Comparison of ENCODE assay signal across 26 cellular contexts in genomic region chr1:26361605-26362122, GRCh38. TPM values are rescaled to one million over a fixed set of nuclear protein-coding genes. Genes with fewer than 3 reads are reported as not detected.
DNase-seq lines count a peak whose midpoint lies in the region; ATAC-seq, FAIRE-seq and TF ChIP-seq lines count a peak whose summit lies in the region.
"Had no signal": no experiment of that assay in that cellular context is flagged by ENCODE, and none has a peak within 500 bp of the region (broad histone marks: within the 10 kb centered on the region; RNA-seq: fewer than 3 reads in every experiment).

No MANE protein-coding gene starts in this region.

- H2BK5ac ChIP-seq in H1 (ENCODE audit: low read depth, low read length) = no peak overlapping the region

- TF ChIP-seq POLR2A in H1 (IDR thresholded peaks at IDR 0.05; ENCODE audit: control extremely low read depth in 1 of 2, low read depth in 2 of 2, low read length in 2 of 2) = no peak

- H3K36me3 ChIP-seq in Loucy (ENCODE audit: insufficient read depth, low read length) (no peaks in the 10 kb centered on the region), H1 (ENCODE audit: control insufficient read depth in 2 of 4, insufficient read depth in 4 of 4, low read length in 3 of 4) (no peaks in the 10 kb centered on the region)
- H3K36me3 ChIP-seq: BE2C, thoracic aorta had no signal

- TF ChIP-seq CTCF in Loucy (conservative IDR thresholded peaks at IDR 0.05; ENCODE audit: low read length) = peak; percentile 43
- TF ChIP-seq CTCF in H1 (IDR thresholded peaks at IDR 0.05; ENCODE audit: control extremely low read depth in 1 of 3, insufficient read depth in 1 of 3, low read depth in 1 of 3, low read length in 3 of 3) = peak in 1 of 3 experiments; percentile 13; a peak in 1 of 4 replicates
- no peak for TF ChIP-seq CTCF in chondrocyte (IDR thresholded peaks at IDR 0.05)

- no peaks in the 10 kb centered on the region for H3F3A ChIP-seq in Loucy (ENCODE audit: low read depth)

- POLR2A ChIA-PET in H1 (lab: Charles Lee; ENCODE audit: partially characterized antibody) = interaction anchor here (0.9 to 4.4 kb wide), 8 partner anchors 8 to 68 kb away, joined by 3 to 36 read pairs (median 4); partner anchors contain the start of genes CD52 and LIN28A

- H3K4me1 ChIP-seq in Loucy (ENCODE audit: insufficient read depth, low read length, poor library complexity, severe bottlenecking) (peaks cover 29% of the 10 kb centered on the region), H1 (replicated peaks in 1 of 4; ENCODE audit: control insufficient read depth in 3 of 4, insufficient read depth in 4 of 4, low read length in 3 of 4) (peaks cover 6 to 21% (median 16%) of the 10 kb centered on the region in 4 experiments)
- H3K4me1 ChIP-seq: BE2C had no signal

- no peaks in the 10 kb centered on the region for H3K9me3 Mint-ChIP-seq in activated naive CD4-positive, alpha-beta T cell treated with anti-CD3 and anti-CD28 coated beads, Interleukin-2, amount 10 ng/mL, durations not matched to agents 7 days and 5 days
- no peaks in the 10 kb centered on the region for H3K9me3 Mint-ChIP-seq in stimulated activated naive B cell treated with anti-CD40 and anti-IgM and Interleukin-4, amounts not matched to agents 10 μg/mL and 1 μg/mL and 100 μg/mL, for 72 hours
- no peaks in the 10 kb centered on the region for H3K9me3 Mint-ChIP-seq in chondrocyte (ENCODE audit: low read depth)
- H3K9me3 Mint-ChIP-seq: activated CD4-positive, alpha-beta T cell treated with anti-CD3 and anti-CD28 coated beads, Interleukin-2, amount 10 ng/mL, durations not matched to agents 7 days and 5 days; activated naive CD8-positive, alpha-beta T cell treated with anti-CD3 and anti-CD28 coated beads, Interleukin-2, amount 50 U/mL, for 24 hours; effector memory CD8-positive, alpha-beta T cell; stimulated activated effector memory CD8-positive, alpha-beta T cell treated with anti-CD3 and anti-CD28 coated beads, Interleukin-12 subunit alpha, Interleukin-12 subunit beta, amount 100 ng/mL, for 72 hours had no signal

- H3K27me3 ChIP-seq in Loucy (ENCODE audit: insufficient read depth, low read length, poor library complexity, severe bottlenecking) = no peaks in the 10 kb centered on the region
- H3K27me3 ChIP-seq in H1 (replicated peaks in 1 of 4; ENCODE audit: control insufficient read depth in 3 of 4, extremely low read depth in 1 of 4, insufficient read depth in 3 of 4, low read length in 3 of 4) = peaks cover 0 to 17% (median 11%) of the 10 kb centered on the region in 4 experiments; a peak in 4 of 7 replicates

- peak overlapping the region; percentile 12 for H4K91ac ChIP-seq in H1 (replicated peaks; ENCODE audit: insufficient read length, low read length)

- no peaks in the 10 kb centered on the region for H3K79me1 ChIP-seq in H1 (ENCODE audit: low read depth, low read length)

- H2BK20ac ChIP-seq in H1 (ENCODE audit: low read length) = 0 out of 2 replicates have a peak overlapping the region, but pooled peaks have one; percentile 11

- H3K14ac ChIP-seq in H1 (ENCODE audit: insufficient read length) = no peak overlapping the region

- no peaks in the 10 kb centered on the region for H3K36me3 Mint-ChIP-seq in activated naive CD4-positive, alpha-beta T cell treated with anti-CD3 and anti-CD28 coated beads, Interleukin-2, amount 10 ng/mL, durations not matched to agents 7 days and 5 days
- no peaks in the 10 kb centered on the region for H3K36me3 Mint-ChIP-seq in stimulated activated naive B cell treated with anti-CD40 and anti-IgM and Interleukin-4, amounts not matched to agents 10 μg/mL and 1 μg/mL and 100 μg/mL, for 72 hours
- no peaks in the 10 kb centered on the region for H3K36me3 Mint-ChIP-seq in chondrocyte (ENCODE audit: low read depth)
- H3K36me3 Mint-ChIP-seq: brain had no signal

- H3K27ac Mint-ChIP-seq in activated naive CD4-positive, alpha-beta T cell treated with anti-CD3 and anti-CD28 coated beads, Interleukin-2, amount 10 ng/mL, durations not matched to agents 7 days and 5 days = peak overlapping the region; percentile 38
- H3K27ac Mint-ChIP-seq in stimulated activated naive B cell treated with anti-CD40 and anti-IgM and Interleukin-4, amounts not matched to agents 10 μg/mL and 1 μg/mL and 100 μg/mL, for 72 hours = peak overlapping the region; percentile 72
- H3K27ac Mint-ChIP-seq in chondrocyte (ENCODE audit: unreplicated experiment) = no peak overlapping the region
- H3K27ac Mint-ChIP-seq: activated naive CD8-positive, alpha-beta T cell treated with anti-CD3 and anti-CD28 coated beads, Interleukin-2, amount 50 U/mL, for 24 hours had no signal

- 0 out of 2 replicates have a peak overlapping the region, but pooled peaks have one; percentile 65 for H2BK12ac ChIP-seq in H1 (ENCODE audit: low read depth, low read length)

- H3K56ac ChIP-seq in H1 (replicated peaks; ENCODE audit: insufficient read length, low read depth, low read length) = no peak overlapping the region

- H4K5ac ChIP-seq in H1 (ENCODE audit: insufficient read length, low read depth, low read length) = no peak overlapping the region

- H3K79me2 ChIP-seq in Loucy (ENCODE audit: insufficient read depth, low read length) (no peaks in the 10 kb centered on the region), H1 (ENCODE audit: control insufficient read depth in 1 of 2, insufficient read depth in 2 of 2, low read length in 2 of 2) (no peaks in the 10 kb centered on the region)

- FAIRE-seq in H1 (lab: Jason Lieb, UNC) = no peak
- FAIRE-seq: HTR-8/SVneo, keratinocyte, small intestine had no signal

- no peak overlapping the region for H2BK120ac ChIP-seq in H1 (replicated peaks; ENCODE audit: low read depth, low read length)

- peak; percentile 59 to 72 for ATAC-seq in stimulated activated naive B cell treated with anti-CD40 and anti-IgM and Interleukin-4, amounts not matched to agents 10 μg/mL and 1 μg/mL and 100 μg/mL, for 72 hours (replicated peaks)
- no peak for ATAC-seq in HG03196 (IDR thresholded peaks at IDR 0.05; ENCODE audit: unreplicated experiment)
- ATAC-seq: activated naive CD8-positive, alpha-beta T cell treated with anti-CD3 and anti-CD28 coated beads, Interleukin-2, amount 50 U/mL, for 24 hours; effector memory CD8-positive, alpha-beta T cell; mucosa of descending colon; stimulated activated effector memory CD8-positive, alpha-beta T cell treated with anti-CD3 and anti-CD28 coated beads, Interleukin-12 subunit alpha, Interleukin-12 subunit beta, amount 100 ng/mL, for 72 hours had no signal

- H4K20me1 ChIP-seq in Loucy (ENCODE audit: insufficient read depth, low read length, poor library complexity, severe bottlenecking) (no peaks in the 10 kb centered on the region), H1 (replicated peaks in 1 of 2; ENCODE audit: control insufficient read depth in 1 of 2, insufficient read depth in 2 of 2, low read length in 2 of 2) (no peaks in the 10 kb centered on the region)

- peaks cover 8% of the 10 kb centered on the region; the same call in 1 of the 2 replicates for H3K23me2 ChIP-seq in H1 (ENCODE audit: low read depth, low read length)

- H2AK5ac ChIP-seq in H1 (ENCODE audit: low read depth, low read length) = no peak overlapping the region

- no peak for DNase-seq in activated naive CD4-positive, alpha-beta T cell treated with anti-CD3 and anti-CD28 coated beads, Interleukin-2, amount 10 ng/mL, durations not matched to agents 7 days and 5 days
- DNase-seq in activated naive CD4-positive, alpha-beta T cell (lab: John Stamatoyannopoulos, UW) = no peak
- DNase-seq in H1 (ENCODE audit: low read depth in 1 of 2, low spot score in 2 of 2) (no peak), NCI-H510A treated with DMSO at 0.1 percent for 48 hours (lab: John Stamatoyannopoulos, UW) (no peak), chondrocyte (ENCODE audit: low spot score) (no peak)
- peak; percentile 21 for DNase-seq in stimulated activated naive B cell treated with anti-CD40 and anti-IgM and Interleukin-4, amounts not matched to agents 10 μg/mL and 1 μg/mL and 100 μg/mL, for 72 hours
- DNase-seq: activated CD4-positive, alpha-beta T cell treated with anti-CD3 and anti-CD28 coated beads, Interleukin-2, amount 10 ng/mL, durations not matched to agents 7 days and 5 days; activated naive CD8-positive, alpha-beta T cell treated with anti-CD3 and anti-CD28 coated beads, Interleukin-2, amount 50 U/mL, for 24 hours; BE2C; DMS 273 treated with DMSO at 0.1 percent for 48 hours; effector memory CD8-positive, alpha-beta T cell; mucosa of descending colon; NCI-H1105; NCI-H2029 treated with DMSO at 0.1 percent for 48 hours; SHP77; small intestine; stimulated activated CD4-positive, alpha-beta T cell treated with anti-CD3 and anti-CD28 coated beads, Interleukin-2, amount 100 ng/mL, for 24 hours had no signal

- no peak for TF ChIP-seq EP300 in H1 (IDR thresholded peaks at IDR 0.05; ENCODE audit: borderline replicate concordance in 1 of 2, low read depth in 2 of 2, low read length in 2 of 2)

- H2AFZ ChIP-seq in Loucy (ENCODE audit: low read length) = no peak overlapping the region
- no peak overlapping the region for H2AFZ ChIP-seq in H1 (ENCODE audit: low read length)

- 88% methylated on average over 12 of the region's 12 CpGs; no CpG with 5 or more reads in 1 of the 2 experiments for WGBS in H1 (ENCODE audit: extremely low coverage in 1 of 2, insufficient coverage in 1 of 2, insufficient read length in 1 of 2, insufficient replicate concordance in 2 of 2, low coverage in 1 of 2, low lambda C conversion rate in 2 of 2, missing lambda C conversion rate in 1 of 2), 2 experiments

- H3K4me2 ChIP-seq in Loucy (ENCODE audit: low read depth, low read length, poor library complexity, severe bottlenecking) (no peak overlapping the region), H1 (ENCODE audit: insufficient read depth in 1 of 2, low read depth in 2 of 2, low read length in 2 of 2) (peak overlapping the region in 1 of 2 experiments; percentile 76; a peak in 1 of 4 replicates)

- H2BK15ac ChIP-seq in H1 (ENCODE audit: low read length) = no peak overlapping the region

- H3K9ac ChIP-seq in Loucy (ENCODE audit: low read depth, low read length, poor library complexity, severe bottlenecking) = no peak overlapping the region
- H3K9ac ChIP-seq in H1 (replicated peaks in 1 of 4; ENCODE audit: extremely low read depth in 1 of 4, low read depth in 3 of 4, low read length in 3 of 4) = no peak overlapping the region

- H3K27me3 Mint-ChIP-seq in activated naive CD4-positive, alpha-beta T cell treated with anti-CD3 and anti-CD28 coated beads, Interleukin-2, amount 10 ng/mL, durations not matched to agents 7 days and 5 days = peaks cover 71% of the 10 kb centered on the region
- H3K27me3 Mint-ChIP-seq in stimulated activated naive B cell treated with anti-CD40 and anti-IgM and Interleukin-4, amounts not matched to agents 10 μg/mL and 1 μg/mL and 100 μg/mL, for 72 hours = peaks cover 52 to 60% of the 10 kb centered on the region in 2 donors
- H3K27me3 Mint-ChIP-seq in chondrocyte (ENCODE audit: low read depth) = peaks cover 48% of the 10 kb centered on the region

- no peak overlapping the region for H3K4me3 Mint-ChIP-seq in activated naive CD4-positive, alpha-beta T cell treated with anti-CD3 and anti-CD28 coated beads, Interleukin-2, amount 10 ng/mL, durations not matched to agents 7 days and 5 days
- peak overlapping the region in 1 of 2 donors; percentile 33 for H3K4me3 Mint-ChIP-seq in stimulated activated naive B cell treated with anti-CD40 and anti-IgM and Interleukin-4, amounts not matched to agents 10 μg/mL and 1 μg/mL and 100 μg/mL, for 72 hours
- no peak overlapping the region for H3K4me3 Mint-ChIP-seq in chondrocyte (ENCODE audit: unreplicated experiment)

- H3K23ac ChIP-seq in H1 (ENCODE audit: insufficient read length) = no peak overlapping the region

- no peak overlapping the region for H3K18ac ChIP-seq in H1 (ENCODE audit: extremely low read depth, low read length)

- CTCF ChIA-PET in activated naive CD4-positive, alpha-beta T cell treated with anti-CD3 and anti-CD28 coated beads, Interleukin-2, amount 10 ng/mL, durations not matched to agents 7 days and 5 days (lab: Charles Lee) = interaction anchor here (0.9 to 7.9 kb wide), 11 partner anchors 12 to 127 kb away, joined by 3 to 59 read pairs (median 5); partner anchors contain the start of genes CD52 and CEP85
- CTCF ChIA-PET in H1 (lab: Charles Lee; ENCODE audit: partially characterized antibody) = interaction anchor here (0.6 to 14.1 kb wide), 14 partner anchors 8 to 1100 kb away, joined by 3 to 297 read pairs (median 26); partner anchors contain the start of genes CRYBG2, SH3BGRL3 and ZNF683

- H3K4me3 ChIP-seq in Loucy (ENCODE audit: low read length, poor library complexity, severe bottlenecking) (no peak overlapping the region), H1 (ENCODE audit: extremely low read depth in 1 of 4, insufficient read depth in 2 of 4, low read depth in 3 of 4, low read length in 4 of 4) (no peak overlapping the region)
- H3K4me3 ChIP-seq: mucosa of descending colon, thoracic aorta had no signal

- H3K4me1 Mint-ChIP-seq in activated naive CD4-positive, alpha-beta T cell treated with anti-CD3 and anti-CD28 coated beads, Interleukin-2, amount 10 ng/mL, durations not matched to agents 7 days and 5 days = peaks cover 59% of the 10 kb centered on the region
- H3K4me1 Mint-ChIP-seq in stimulated activated naive B cell treated with anti-CD40 and anti-IgM and Interleukin-4, amounts not matched to agents 10 μg/mL and 1 μg/mL and 100 μg/mL, for 72 hours = peaks cover 27 to 30% of the 10 kb centered on the region in 2 donors
- H3K4me1 Mint-ChIP-seq in chondrocyte (ENCODE audit: low read depth) = no peaks in the 10 kb centered on the region

- H3K9me3 ChIP-seq in Loucy (ENCODE audit: insufficient read depth, low read depth, low read length) (no peaks in the 10 kb centered on the region), H1 (ENCODE audit: insufficient read depth in 2 of 2, low read depth in 1 of 2, low read length in 1 of 2) (no peaks in the 10 kb centered on the region)
- H3K9me3 ChIP-seq: BE2C, mucosa of descending colon, thoracic aorta had no signal

- H3K4ac ChIP-seq in H1 (replicated peaks; ENCODE audit: insufficient read length, low read depth, low read length) = no peak overlapping the region

- peak overlapping the region; percentile 7; the same call in 1 of the 2 replicates for H4K8ac ChIP-seq in H1 (ENCODE audit: extremely low read depth, insufficient read depth, low read length)

- H3K9me2 ChIP-seq in Loucy (replicated peaks; ENCODE audit: low read depth, low read length) = no peaks in the 10 kb centered on the region

- no peak overlapping the region for H3K27ac ChIP-seq in H1 (ENCODE audit: low read depth, low read length)
- H3K27ac ChIP-seq: thoracic aorta had no signal

- no peak for TF ChIP-seq RAD21 in H1 (IDR thresholded peaks at IDR 0.05 in 1 of 2, conservative IDR thresholded peaks at IDR 0.05 in 1 of 2; ENCODE audit: low read depth in 2 of 2, low read length in 2 of 2)

RNA-seq across cellular contexts. Expression of gene CRYBG2, which starts 7.7 kb away (rescaled TPM):
- 17.0 and 22.2 TPM in 2 replicates for total RNA-seq in H1 (2021; fragmentation: NEBNext Ultra II Directional; extraction: Animal tissue kit (Norgen Biotek cat#: 25700))
- polyA plus RNA-seq in H1 (2011; rRNA removed) = 14.2 and 22.1 TPM in 2 replicates
- 16.1 TPM for polyA plus RNA-seq in H1 (2011; cell fraction: cytosol; rRNA removed)
- polyA plus RNA-seq in H1 (2011; cell fraction: nucleus; rRNA removed) = 35.5 TPM
- 11.8 to 18.8 TPM (median 17.2 TPM) in 4 replicates for polyA plus RNA-seq in H1 (2012, experiment 1 of 2)
- 11.2 TPM for polyA plus RNA-seq in H1 (2012, experiment 2 of 2)
- 7.4 TPM for polyA plus RNA-seq in H1 (2013, experiment 1 of 2)
- polyA plus RNA-seq in H1 (2013, experiment 2 of 2) = 7.6 TPM
- 6.0 and 7.1 TPM in 2 replicates for polyA minus RNA-seq in H1 (2011; rRNA and poly(A)+ RNA removed)
- polyA minus RNA-seq in H1 (2011; cell fraction: cytosol; rRNA and poly(A)+ RNA removed) = 11.9 TPM
- 11.7 TPM for polyA minus RNA-seq in H1 (2011; cell fraction: nucleus; rRNA and poly(A)+ RNA removed)
- total RNA-seq in chondrocyte = not detected in 3 replicates
- total RNA-seq: thoracic aorta had no signal

RNA-seq across cellular contexts. Expression of gene ZNF683, which starts 10.9 kb away (rescaled TPM):
- total RNA-seq in H1 (2021; fragmentation: NEBNext Ultra II Directional; extraction: Animal tissue kit (Norgen Biotek cat#: 25700)) = not detected in 2 replicates
- not detected in 2 replicates for polyA plus RNA-seq in H1 (2011; rRNA removed)
- polyA plus RNA-seq in H1 (2011; cell fraction: cytosol; rRNA removed) = not detected
- not detected for polyA plus RNA-seq in H1 (2011; cell fraction: nucleus; rRNA removed)
- not detected in 4 replicates for polyA plus RNA-seq in H1 (2012, experiment 1 of 2)
- polyA plus RNA-seq in H1 (2012, experiment 2 of 2) = not detected
- polyA plus RNA-seq in H1 (2013, experiment 1 of 2) = not detected
- polyA plus RNA-seq in H1 (2013, experiment 2 of 2) = not detected
- not detected in 2 replicates for polyA minus RNA-seq in H1 (2011; rRNA and poly(A)+ RNA removed)
- not detected for polyA minus RNA-seq in H1 (2011; cell fraction: cytosol; rRNA and poly(A)+ RNA removed)
- polyA minus RNA-seq in H1 (2011; cell fraction: nucleus; rRNA and poly(A)+ RNA removed) = not detected
- not detected in 3 replicates for total RNA-seq in chondrocyte
- total RNA-seq: A172, lower leg skin, thoracic aorta had no signal
- polyA plus RNA-seq: keratinocyte had no signal

RNA-seq across cellular contexts. Expression of gene CD52, which starts 43.9 kb away (rescaled TPM):
- 2.4 TPM in 1 of 2 replicates, not detected in the other for total RNA-seq in H1 (2021; fragmentation: NEBNext Ultra II Directional; extraction: Animal tissue kit (Norgen Biotek cat#: 25700))
- 2.7 and 3.1 TPM in 2 replicates for polyA plus RNA-seq in H1 (2011; rRNA removed)
- polyA plus RNA-seq in H1 (2011; cell fraction: cytosol; rRNA removed) = 3.6 TPM
- 2.0 TPM for polyA plus RNA-seq in H1 (2011; cell fraction: nucleus; rRNA removed)
- 1.9 to 5.6 TPM (median 3.4 TPM) in 4 replicates for polyA plus RNA-seq in H1 (2012, experiment 1 of 2)
- polyA plus RNA-seq in H1 (2012, experiment 2 of 2) = 11.0 TPM
- 9.0 TPM for polyA plus RNA-seq in H1 (2013, experiment 1 of 2)
- 8.5 TPM for polyA plus RNA-seq in H1 (2013, experiment 2 of 2)
- polyA minus RNA-seq in H1 (2011; rRNA and poly(A)+ RNA removed) = 0.59 and 2.0 TPM in 2 replicates
- polyA minus RNA-seq in H1 (2011; cell fraction: cytosol; rRNA and poly(A)+ RNA removed) = not detected
- polyA minus RNA-seq in H1 (2011; cell fraction: nucleus; rRNA and poly(A)+ RNA removed) = not detected
- not detected in 3 replicates for total RNA-seq in chondrocyte
- total RNA-seq: A172 had no signal

RNA-seq across cellular contexts. Expression of gene LIN28A, which starts 49.0 kb away (rescaled TPM):
- 1,467 and 1,486 TPM in 2 replicates for total RNA-seq in H1 (2021; fragmentation: NEBNext Ultra II Directional; extraction: Animal tissue kit (Norgen Biotek cat#: 25700))
- polyA plus RNA-seq in H1 (2011; rRNA removed) = 313 and 403 TPM in 2 replicates
- 514 TPM for polyA plus RNA-seq in H1 (2011; cell fraction: cytosol; rRNA removed)
- 204 TPM for polyA plus RNA-seq in H1 (2011; cell fraction: nucleus; rRNA removed)
- polyA plus RNA-seq in H1 (2012, experiment 1 of 2) = 820 to 1,133 TPM (median 823 TPM) in 4 replicates
- polyA plus RNA-seq in H1 (2012, experiment 2 of 2) = 884 TPM
- 655 TPM for polyA plus RNA-seq in H1 (2013, experiment 1 of 2)
- polyA plus RNA-seq in H1 (2013, experiment 2 of 2) = 668 TPM
- polyA minus RNA-seq in H1 (2011; rRNA and poly(A)+ RNA removed) = 998 and 1,147 TPM in 2 replicates
- polyA minus RNA-seq in H1 (2011; cell fraction: cytosol; rRNA and poly(A)+ RNA removed) = 878 TPM
- 369 TPM for polyA minus RNA-seq in H1 (2011; cell fraction: nucleus; rRNA and poly(A)+ RNA removed)
- not detected in 3 replicates for total RNA-seq in chondrocyte
- total RNA-seq: A172; activated CD4-positive, alpha-beta T cell treated with anti-CD3 and anti-CD28 coated beads, Interleukin-2, amount 10 ng/mL, durations not matched to agents 7 days and 5 days; lower leg skin; mucosa of descending colon; thoracic aorta had no signal
- polyA plus RNA-seq: keratinocyte, small intestine had no signal

RNA-seq across cellular contexts. Expression of gene UBXN11, which starts 55.2 kb away (rescaled TPM):
- 6.1 and 6.3 TPM in 2 replicates for total RNA-seq in H1 (2021; fragmentation: NEBNext Ultra II Directional; extraction: Animal tissue kit (Norgen Biotek cat#: 25700))
- 10.4 and 14.8 TPM in 2 replicates for polyA plus RNA-seq in H1 (2011; rRNA removed)
- polyA plus RNA-seq in H1 (2011; cell fraction: cytosol; rRNA removed) = 15.3 TPM
- 42.2 TPM for polyA plus RNA-seq in H1 (2011; cell fraction: nucleus; rRNA removed)
- polyA plus RNA-seq in H1 (2012, experiment 1 of 2) = 9.8 to 12.4 TPM (median 11.7 TPM) in 4 replicates
- 10.1 TPM for polyA plus RNA-seq in H1 (2012, experiment 2 of 2)
- polyA plus RNA-seq in H1 (2013, experiment 1 of 2) = 6.9 TPM
- 6.1 TPM for polyA plus RNA-seq in H1 (2013, experiment 2 of 2)
- polyA minus RNA-seq in H1 (2011; rRNA and poly(A)+ RNA removed) = 7.2 and 7.3 TPM in 2 replicates
- polyA minus RNA-seq in H1 (2011; cell fraction: cytosol; rRNA and poly(A)+ RNA removed) = 4.2 TPM
- polyA minus RNA-seq in H1 (2011; cell fraction: nucleus; rRNA and poly(A)+ RNA removed) = 14.1 TPM
- 8.7 to 20.4 TPM (median 8.7 TPM) in 3 replicates for total RNA-seq in chondrocyte

Comparison
In these comparisons a context has a peak if more than half of its experiments do, and no peak if none do; other contexts are left out.
1. RNA of gene CRYBG2, which starts 7.7 kb away (total RNA-seq): 17.0 to 22.2 TPM in H1; not detected in chondrocyte; every median in the first group is over 10 times any median in the second.